In the genomic region with DNA sequence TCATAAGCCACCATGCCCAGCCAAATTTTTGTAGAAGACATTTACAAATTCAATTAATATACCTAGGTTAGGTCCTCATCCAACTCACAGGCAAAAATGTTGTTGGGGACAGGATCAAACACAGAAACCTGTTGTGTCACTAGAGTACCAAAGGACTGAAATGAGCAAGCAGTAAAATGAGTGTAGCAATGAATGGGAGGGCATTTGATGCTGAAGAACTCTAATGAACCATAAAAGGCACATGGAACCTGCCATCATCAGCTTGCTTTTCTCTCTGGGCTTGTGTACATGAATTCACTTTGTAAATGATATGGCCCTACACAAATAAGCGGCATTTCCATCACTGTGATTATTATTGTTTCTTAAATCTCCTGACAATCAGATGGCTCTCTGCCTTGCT, we compare ENCODE assay signal across 18 cellular contexts. TPM values are rescaled to one million over a fixed set of nuclear protein-coding genes. Genes with fewer than 3 reads are reported as not detected.
DNase-seq lines count a peak whose midpoint lies in the region; ATAC-seq and TF ChIP-seq lines count a peak whose summit lies in the region.
"Had no signal": no experiment of that assay in that cellular context is flagged by ENCODE, and none has a peak within 500 bp of the region (broad histone marks: within the 10 kb centered on the region; RNA-seq: fewer than 3 reads in every experiment).

No MANE protein-coding gene starts in this region.

- no peak for TF ChIP-seq CTCF in endothelial cell (IDR thresholded peaks at IDR 0.05; ENCODE audit: unreplicated experiment)
- no peak for TF ChIP-seq CTCF in osteocyte (IDR thresholded peaks at IDR 0.05)
- TF ChIP-seq CTCF in transverse colon (IDR thresholded peaks at IDR 0.05), result no peak
- TF ChIP-seq CTCF in nephron progenitor cell (IDR thresholded peaks at IDR 0.05), result no peak

- CTCF ChIA-PET in activated CD4-positive, alpha-beta T cell treated with anti-CD3 and anti-CD28 coated beads for 36 hours (lab: Charles Lee), result interaction anchor here (0.8 kb wide), 1 partner anchor 14 kb away, joined by 3 read pairs; no protein-coding TSS in a partner anchor

- H3K27me3 Mint-ChIP-seq in activated CD4-positive, alpha-beta T cell treated with anti-CD3 and anti-CD28 coated beads for 36 hours, result no peaks in the 10 kb centered on the region
- no peaks in the 10 kb centered on the region for H3K27me3 Mint-ChIP-seq in activated CD4-positive, alpha-beta T cell treated with anti-CD3 and anti-CD28 coated beads, Interleukin-2, amount 10 ng/mL, durations not matched to agents 24 days and 14 days
- H3K27me3 Mint-ChIP-seq in endothelial cell (ENCODE audit: unreplicated experiment) (no peaks in the 10 kb centered on the region), osteocyte (ENCODE audit: unreplicated experiment) (no peaks in the 10 kb centered on the region), nephron progenitor cell (ENCODE audit: low read depth, poor library complexity) (peaks cover 4% of the 10 kb centered on the region)
- H3K27me3 Mint-ChIP-seq: activated naive CD8-positive, alpha-beta T cell treated with anti-CD3 and anti-CD28 coated beads for 36 hours; stimulated activated naive B cell treated with anti-CD40 and anti-IgM and Interleukin-4, amounts not matched to agents 10 μg/mL and 1 μg/mL and 100 μg/mL, for 72 hours had no signal

- peaks cover 2 to 24% (median 10%) of the 10 kb centered on the region in 4 donors for H3K4me1 ChIP-seq in transverse colon

- H3K4me3 ChIP-seq in transverse colon, result no peak overlapping the region
- H3K4me3 ChIP-seq: mucosa of descending colon had no signal

- peaks cover 0 to 4% of the 10 kb centered on the region in 2 donors for H3K9me3 ChIP-seq in transverse colon
- H3K9me3 ChIP-seq: mucosa of descending colon had no signal

- peaks cover 18% of the 10 kb centered on the region for H3K4me1 Mint-ChIP-seq in activated CD4-positive, alpha-beta T cell treated with anti-CD3 and anti-CD28 coated beads for 36 hours
- H3K4me1 Mint-ChIP-seq in activated CD4-positive, alpha-beta T cell treated with anti-CD3 and anti-CD28 coated beads, Interleukin-2, amount 10 ng/mL, durations not matched to agents 24 days and 14 days, result peaks cover 9% of the 10 kb centered on the region
- H3K4me1 Mint-ChIP-seq in endothelial cell (ENCODE audit: unreplicated experiment) (peaks cover 65% of the 10 kb centered on the region), osteocyte (ENCODE audit: unreplicated experiment) (peaks cover 22% of the 10 kb centered on the region), nephron progenitor cell (peaks cover 25% of the 10 kb centered on the region)

- no peak for TF ChIP-seq POLR2A in transverse colon (IDR thresholded peaks at IDR 0.05)

- H3K9me3 Mint-ChIP-seq in activated CD4-positive, alpha-beta T cell treated with anti-CD3 and anti-CD28 coated beads for 36 hours (ENCODE audit: low read depth), result peaks cover 6% of the 10 kb centered on the region
- H3K9me3 Mint-ChIP-seq in activated CD4-positive, alpha-beta T cell treated with anti-CD3 and anti-CD28 coated beads, Interleukin-2, amount 10 ng/mL, durations not matched to agents 24 days and 14 days, result no peaks in the 10 kb centered on the region
- H3K9me3 Mint-ChIP-seq in endothelial cell (ENCODE audit: unreplicated experiment) (no peaks in the 10 kb centered on the region), osteocyte (ENCODE audit: unreplicated experiment) (peaks cover 12% of the 10 kb centered on the region), nephron progenitor cell (peaks cover 17% of the 10 kb centered on the region)

- no peak for DNase-seq in activated CD4-positive, alpha-beta T cell treated with anti-CD3 and anti-CD28 coated beads for 36 hours
- no peak for DNase-seq in activated CD4-positive, alpha-beta T cell treated with anti-CD3 and anti-CD28 coated beads, Interleukin-2, amount 10 ng/mL, durations not matched to agents 24 days and 14 days
- no peak for DNase-seq in endothelial cell (ENCODE audit: low spot score)
- no peak for DNase-seq in osteocyte (ENCODE audit: extremely low spot score, unreplicated experiment)
- DNase-seq in transverse colon, result no peak
- DNase-seq in left lobe of liver (ENCODE audit: low spot score), result no peak
- no peak for DNase-seq in nephron progenitor cell
- DNase-seq: activated CD4-positive, alpha-beta T cell treated with anti-CD3 and anti-CD28 coated beads for 4 hours; activated naive CD8-positive, alpha-beta T cell treated with anti-CD3 and anti-CD28 coated beads for 36 hours; H7; mucosa of descending colon; stimulated activated naive B cell treated with anti-CD40 and anti-IgM and Interleukin-4, amounts not matched to agents 10 μg/mL and 1 μg/mL and 100 μg/mL, for 72 hours had no signal

- in situ Hi-C loops in transverse colon (cut with MboI; ENCODE audit: low pct_ligation_motif_present in 1 of 4, low pct_unique_long_range_greater_than_20kb in 1 of 4, low sequenced_read_pairs in 3 of 4), result no loop called here

- no peak overlapping the region for H3K27ac Mint-ChIP-seq in activated CD4-positive, alpha-beta T cell treated with anti-CD3 and anti-CD28 coated beads for 36 hours
- H3K27ac Mint-ChIP-seq in activated CD4-positive, alpha-beta T cell treated with anti-CD3 and anti-CD28 coated beads, Interleukin-2, amount 10 ng/mL, durations not matched to agents 24 days and 14 days, result no peak overlapping the region
- H3K27ac Mint-ChIP-seq in endothelial cell (ENCODE audit: unreplicated experiment) (peak overlapping the region; percentile 99), osteocyte (ENCODE audit: unreplicated experiment) (peak overlapping the region; percentile 76), nephron progenitor cell (no peak overlapping the region)
- H3K27ac Mint-ChIP-seq: activated naive CD8-positive, alpha-beta T cell treated with anti-CD3 and anti-CD28 coated beads for 36 hours; stimulated activated naive B cell treated with anti-CD40 and anti-IgM and Interleukin-4, amounts not matched to agents 10 μg/mL and 1 μg/mL and 100 μg/mL, for 72 hours; T-helper 2 cell treated with Interferon-gamma antibody and Interleukin-4, amounts not matched to agents 5 μg/mL and 100 μg/mL, for 36 hours had no signal

- no peaks in the 10 kb centered on the region for H3K36me3 ChIP-seq in transverse colon

- POLR2A ChIA-PET in activated CD4-positive, alpha-beta T cell treated with anti-CD3 and anti-CD28 coated beads for 36 hours (lab: Charles Lee), result no interaction called here

- peak overlapping the region; percentile 64 to 84 (median 79) for H3K27ac ChIP-seq in transverse colon
- H3K27ac ChIP-seq: KMS-11, RWPE1 had no signal

- no peaks in the 10 kb centered on the region for H3K27me3 ChIP-seq in transverse colon

- intact Hi-C loops in activated CD4-positive, alpha-beta T cell treated with anti-CD3 and anti-CD28 coated beads for 36 hours (cut with DNase I, micrococcal nuclease), result no loop called here
- intact Hi-C loops in activated CD4-positive, alpha-beta T cell treated with anti-CD3 and anti-CD28 coated beads, Interleukin-2, amount 10 ng/mL, durations not matched to agents 24 days and 14 days (cut with micrococcal nuclease), result no loop called here
- intact Hi-C loops in transverse colon (cut with DNase I; ENCODE audit: low total_unique reads), result no loop called here

- 82% methylated on average over 1 of the region's 1 CpG; no CpG with 5 or more reads in 1 of the 2 donors for WGBS in transverse colon (ENCODE audit: low coverage in 1 of 2), 2 donors

- peaks cover 8% of the 10 kb centered on the region for H3K36me3 Mint-ChIP-seq in activated CD4-positive, alpha-beta T cell treated with anti-CD3 and anti-CD28 coated beads for 36 hours (ENCODE audit: low read depth)
- H3K36me3 Mint-ChIP-seq in activated CD4-positive, alpha-beta T cell treated with anti-CD3 and anti-CD28 coated beads, Interleukin-2, amount 10 ng/mL, durations not matched to agents 24 days and 14 days (ENCODE audit: low read depth), result no peaks in the 10 kb centered on the region
- H3K36me3 Mint-ChIP-seq in endothelial cell (ENCODE audit: low read depth, unreplicated experiment), result no peaks in the 10 kb centered on the region
- H3K36me3 Mint-ChIP-seq in osteocyte (ENCODE audit: unreplicated experiment), result peaks cover 4% of the 10 kb centered on the region
- H3K36me3 Mint-ChIP-seq in nephron progenitor cell (ENCODE audit: low read depth), result peaks cover 15% of the 10 kb centered on the region

- no peak overlapping the region for H3K4me3 Mint-ChIP-seq in activated CD4-positive, alpha-beta T cell treated with anti-CD3 and anti-CD28 coated beads for 36 hours
- no peak overlapping the region for H3K4me3 Mint-ChIP-seq in activated CD4-positive, alpha-beta T cell treated with anti-CD3 and anti-CD28 coated beads, Interleukin-2, amount 10 ng/mL, durations not matched to agents 24 days and 14 days
- peak overlapping the region; percentile 77 for H3K4me3 Mint-ChIP-seq in endothelial cell (ENCODE audit: unreplicated experiment)
- H3K4me3 Mint-ChIP-seq in osteocyte (ENCODE audit: unreplicated experiment), result no peak overlapping the region
- H3K4me3 Mint-ChIP-seq in nephron progenitor cell, result no peak overlapping the region
- H3K4me3 Mint-ChIP-seq: activated naive CD8-positive, alpha-beta T cell treated with anti-CD3 and anti-CD28 coated beads for 36 hours; stimulated activated naive B cell treated with anti-CD40 and anti-IgM and Interleukin-4, amounts not matched to agents 10 μg/mL and 1 μg/mL and 100 μg/mL, for 72 hours; T-helper 2 cell treated with Interferon-gamma antibody and Interleukin-4, amounts not matched to agents 5 μg/mL and 100 μg/mL, for 36 hours had no signal

- TF ChIP-seq EP300 in transverse colon (IDR thresholded peaks at IDR 0.05; ENCODE audit: low read depth), result no peak

- peak; percentile 33 for ATAC-seq in activated CD4-positive, alpha-beta T cell treated with anti-CD3 and anti-CD28 coated beads for 36 hours
- ATAC-seq in left lobe of liver, result no peak
- ATAC-seq in GM21825 (IDR thresholded peaks at IDR 0.05; ENCODE audit: unreplicated experiment), result no peak
- ATAC-seq: stimulated activated naive B cell treated with anti-CD40 and anti-IgM and Interleukin-4, amounts not matched to agents 10 μg/mL and 1 μg/mL and 100 μg/mL, for 72 hours had no signal

RNA-seq across cellular contexts. Expression of a gene that starts 17.8 kb away (rescaled TPM):
- total RNA-seq in activated CD4-positive, alpha-beta T cell treated with anti-CD3 and anti-CD28 coated beads for 36 hours, result 1 to 10 TPM; 5.3 to 5.9 TPM
- total RNA-seq in activated CD4-positive, alpha-beta T cell treated with anti-CD3 and anti-CD28 coated beads, Interleukin-2, amount 10 ng/mL, durations not matched to agents 24 days and 14 days, result 8.9 and 10.0 TPM in 2 replicates
- total RNA-seq in endothelial cell (ENCODE audit: unreplicated experiment) (32.0 TPM), osteocyte (7.9 and 8.4 TPM in 2 replicates), transverse colon (1 to 10 TPM; 6.0 to 8.3 (median 7.1) TPM), left lobe of liver (10.1 TPM)

RNA-seq across cellular contexts. Expression of a gene that starts 51.1 kb away (rescaled TPM):
- not detected for total RNA-seq in activated CD4-positive, alpha-beta T cell treated with anti-CD3 and anti-CD28 coated beads for 36 hours
- not detected in 2 replicates for total RNA-seq in activated CD4-positive, alpha-beta T cell treated with anti-CD3 and anti-CD28 coated beads, Interleukin-2, amount 10 ng/mL, durations not matched to agents 24 days and 14 days
- not detected for total RNA-seq in endothelial cell (ENCODE audit: unreplicated experiment)
- total RNA-seq in osteocyte, result not detected in 2 replicates
- total RNA-seq in transverse colon, result 10 to 100 TPM in 3 of 4 donors, 1 to 10 TPM in 1; 2.8 to 87.8 (median 66.2) TPM
- total RNA-seq in left lobe of liver, result not detected
- total RNA-seq: activated naive CD8-positive, alpha-beta T cell treated with anti-CD3 and anti-CD28 coated beads for 36 hours; chondrocyte; renal cortical epithelial cell had no signal

Comparison
In these comparisons a context has a peak if more than half of its experiments do, and no peak if none do; other contexts are left out.
1. H3K27ac Mint-ChIP-seq: peak in endothelial cell (single experiment) and osteocyte (single experiment); none in activated CD4-positive, alpha-beta T cell treated with anti-CD3 and anti-CD28 coated beads for 36 hours (single experiment), activated CD4-positive, alpha-beta T cell treated with anti-CD3 and anti-CD28 coated beads, Interleukin-2, amount 10 ng/mL, durations not matched to agents 24 days and 14 days (single experiment) and nephron progenitor cell (single experiment).